1 cellular context compared by ENCODE assay signal in genomic region chr7:101397770-101398324, GRCh38.
TF ChIP-seq lines count a peak whose summit lies in the region.

No MANE protein-coding gene starts in this region.

TF ChIP-seq in GM23338, 12 proteins besides CTCF, POLR2A, EP300 and RAD21 (continued from another document):
- TF ChIP-seq ZNF462 (CRISPR knock-in tag; IDR thresholded peaks at IDR 0.05) (no peak), ETS1 (IDR thresholded peaks at IDR 0.05) (no peak), JUNB (IDR thresholded peaks at IDR 0.05; ENCODE audit: unreplicated experiment) (no peak), NANOG (IDR thresholded peaks at IDR 0.05; ENCODE audit: borderline replicate concordance) (no peak), ZNF114 (CRISPR knock-in tag; IDR thresholded peaks at IDR 0.05) (no peak)
